ENCODE assay signal across 30 cellular contexts in the genomic region with DNA sequence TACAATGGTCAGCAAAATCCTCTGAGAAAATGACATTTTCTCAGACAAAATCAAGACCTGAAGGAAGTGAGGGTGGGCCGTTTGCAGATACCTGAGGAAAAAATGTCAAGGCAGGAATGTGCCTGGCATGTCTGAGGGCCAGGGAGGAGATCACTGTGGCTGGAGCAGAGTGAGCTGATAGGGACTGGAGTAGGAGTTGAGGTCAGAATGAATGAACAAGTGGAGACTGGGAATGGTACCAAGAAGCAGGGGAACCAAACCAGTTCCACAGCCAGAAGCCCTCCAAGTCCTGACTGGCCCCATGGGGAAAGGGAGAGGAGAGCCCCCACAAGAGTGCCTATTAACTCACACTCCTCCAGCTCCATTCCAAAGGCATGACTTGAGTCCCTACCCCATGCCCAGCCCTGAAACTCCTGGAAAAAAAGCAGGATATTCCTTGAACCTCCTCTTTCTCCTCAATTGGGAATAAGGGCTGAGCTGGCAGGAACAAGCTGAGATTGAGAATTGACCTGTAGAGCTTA.
"Had no signal": no experiment of that assay in that cellular context is flagged by ENCODE, and none has a peak within 500 bp of the region (broad histone marks: within the 10 kb centered on the region; RNA-seq: fewer than 3 reads in every experiment).

No MANE protein-coding gene starts in this region.

- H3K27me3 ChIP-seq: adrenal gland, body of pancreas, cardiac muscle cell, esophagus muscularis mucosa, gastroesophageal sphincter had no signal

- DNase-seq: activated CD4-positive, alpha-beta memory T cell treated with anti-CD3 and anti-CD28 coated beads for 36 hours; activated CD4-positive, alpha-beta T cell treated with anti-CD3 and anti-CD28 coated beads for 36 hours; activated CD4-positive, alpha-beta T cell treated with anti-CD3 and anti-CD28 coated beads, Interleukin-2, amount 10 ng/mL, durations not matched to agents 24 days and 14 days; activated CD4-positive, CD25-positive, alpha-beta regulatory T cell; activated CD4-positive, CD25-positive, alpha-beta regulatory T cell treated with anti-CD3 and anti-CD28 coated beads, Interleukin-2, amount 50 U/mL, for 72 hours; activated CD8-positive, alpha-beta memory T cell treated with anti-CD3 and anti-CD28 coated beads, Interleukin-2, amount 10 ng/mL, durations not matched to agents 7 days and 5 days; activated CD8-positive, alpha-beta memory T cell treated with anti-CD3 and anti-CD28 coated beads, Interleukin-2, amount 50 U/mL, for 4 hours; activated CD8-positive, alpha-beta T cell treated with anti-CD3 and anti-CD28 coated beads, Interleukin-2, amount 10 ng/mL, durations not matched to agents 7 days and 5 days; activated effector memory CD4-positive, alpha-beta T cell treated with anti-CD3 and anti-CD28 coated beads, Interleukin-2, amount 50 U/mL, for 16 hours; activated naive CD4-positive, alpha-beta T cell treated with anti-CD3 and anti-CD28 coated beads for 36 hours; activated naive CD8-positive, alpha-beta T cell treated with anti-CD3 and anti-CD28 coated beads for 36 hours; activated naive CD8-positive, alpha-beta T cell treated with anti-CD3 and anti-CD28 coated beads, Interleukin-2, amount 50 U/mL, for 24 hours; activated T-cell treated with anti-CD3 and anti-CD28 coated beads, Interleukin-2, amount 50 U/mL, for 1 hour; activated T-cell treated with anti-CD3 and anti-CD28 coated beads, Interleukin-2, amount 50 U/mL, for 48 hours; adrenal gland; amygdala; aorta; body of pancreas; central memory CD4-positive, alpha-beta T cell; cerebellar nuclear complex; dorsolateral prefrontal cortex; effector memory CD4-positive, alpha-beta T cell; endodermal cell; erythroblast; foreskin melanocyte; T-helper 2 cell had no signal

- ATAC-seq: activated CD4-positive, alpha-beta T cell treated with anti-CD3 and anti-CD28 coated beads for 36 hours; activated CD8-positive, alpha-beta memory T cell treated with anti-CD3 and anti-CD28 coated beads, Interleukin-2, amount 10 ng/mL, durations not matched to agents 7 days and 5 days; activated CD8-positive, alpha-beta T cell treated with anti-CD3 and anti-CD28 coated beads, Interleukin-2, amount 10 ng/mL, durations not matched to agents 7 days and 5 days; activated naive CD8-positive, alpha-beta T cell treated with anti-CD3 and anti-CD28 coated beads, Interleukin-2, amount 50 U/mL, for 24 hours; body of pancreas; gastroesophageal sphincter had no signal

- H3K9me3 ChIP-seq: adrenal gland, body of pancreas, esophagus muscularis mucosa, gastroesophageal sphincter had no signal

- H3K36me3 ChIP-seq: adrenal gland, cardiac muscle cell, esophagus muscularis mucosa, gastroesophageal sphincter had no signal

- H3K4me3 ChIP-seq: adrenal gland, body of pancreas, cardiac muscle cell, coronary artery, dorsolateral prefrontal cortex, esophagus muscularis mucosa, gastroesophageal sphincter had no signal

- H3K27ac ChIP-seq: adrenal gland, body of pancreas, cardiac muscle cell, coronary artery, dorsolateral prefrontal cortex, esophagus muscularis mucosa, gastroesophageal sphincter had no signal

- H3K4me1 ChIP-seq: adrenal gland, body of pancreas, esophagus muscularis mucosa, gastroesophageal sphincter had no signal
